13 cellular contexts compared by ENCODE assay signal in genomic region chr13:112802808-112803207, GRCh38.
DNase-seq lines count a peak whose midpoint lies in the region; ATAC-seq and TF ChIP-seq lines count a peak whose summit lies in the region.
"Had no signal": no experiment of that assay in that cellular context is flagged by ENCODE, and none has a peak within 500 bp of the region (broad histone marks: within the 10 kb centered on the region; RNA-seq: fewer than 3 reads in every experiment).

No MANE protein-coding gene starts in this region.

- peak overlapping the region; percentile 62 for H3K9ac ChIP-seq in MM.1S (ENCODE audit: low read length)

- no peaks in the 10 kb centered on the region for H3K9me3 ChIP-seq in MM.1S (replicated peaks; ENCODE audit: insufficient read depth, low read length)
- H3K9me3 ChIP-seq: vagina had no signal

- peak overlapping the region; percentile 79 for H3K4me2 ChIP-seq in MM.1S (ENCODE audit: low read depth, low read length)
- H3K4me2 ChIP-seq: PC-9 had no signal

- peak overlapping the region; percentile 44; the same call in 1 of the 2 replicates for H2AFZ ChIP-seq in MM.1S (ENCODE audit: low read length)
- H2AFZ ChIP-seq: PC-9 had no signal

- ATAC-seq in GM19438 (IDR thresholded peaks at IDR 0.05; ENCODE audit: low read depth, unreplicated experiment), result peak; percentile 52
- ATAC-seq in HG02870 (IDR thresholded peaks at IDR 0.05; ENCODE audit: unreplicated experiment), result peak; percentile 58

- H3K79me2 ChIP-seq in MM.1S (ENCODE audit: low read length), result no peaks in the 10 kb centered on the region

- H3F3A ChIP-seq in MM.1S (ENCODE audit: insufficient read depth, low read length), result peaks cover 12% of the 10 kb centered on the region

- H3K9me2 ChIP-seq in MM.1S (replicated peaks; ENCODE audit: insufficient read depth, low read length), result no peaks in the 10 kb centered on the region

- H3K36me3 ChIP-seq in MM.1S (replicated peaks; ENCODE audit: insufficient read depth, low read length), result no peaks in the 10 kb centered on the region
- H3K36me3 ChIP-seq: vagina had no signal

- H3K27ac ChIP-seq in MM.1S (ENCODE audit: low read length), result peak overlapping the region; percentile 88
- H3K27ac ChIP-seq: PC-9, vagina had no signal

- no peaks in the 10 kb centered on the region for H4K20me1 ChIP-seq in MM.1S (ENCODE audit: insufficient read depth, low read length)

- TF ChIP-seq CTCF in GM10266 (IDR thresholded peaks at IDR 0.05; ENCODE audit: control insufficient read depth, insufficient read depth, low read depth, missing control alignments), result no peak
- TF ChIP-seq CTCF in MM.1S (IDR thresholded peaks at IDR 0.05; ENCODE audit: low read length), result no peak

- H3K4me3 ChIP-seq in MM.1S (ENCODE audit: low read length), result peak overlapping the region; percentile 45
- H3K4me3 ChIP-seq: PC-9, vagina had no signal

- H3K27me3 ChIP-seq in MM.1S (replicated peaks; ENCODE audit: insufficient read depth, low read length), result no peaks in the 10 kb centered on the region
- H3K27me3 ChIP-seq: vagina had no signal

- peak; percentile 45 for DNase-seq in GM10266 (ENCODE audit: extremely low spot score)
- peak; percentile 46 for DNase-seq in MM.1S
- no peak for DNase-seq in NCI-H1092 treated with DMSO at 0.1 percent for 48 hours (lab: John Stamatoyannopoulos, UW)
- DNase-seq in SKM-1 (lab: John Stamatoyannopoulos, UW; ENCODE audit: unreplicated experiment), result no peak
- DNase-seq in KG1 (lab: John Stamatoyannopoulos, UW), result no peak
- DNase-seq in cerebellar cortex (ENCODE audit: low spot score), result no peak
- DNase-seq: foreskin fibroblast, Kasumi-1, kidney, PC-9 had no signal

- H3K4me1 ChIP-seq in MM.1S (ENCODE audit: low read length), result no peaks in the 10 kb centered on the region; the same call in 1 of the 2 replicates
- H3K4me1 ChIP-seq: vagina had no signal

Comparison
In these comparisons a context has a peak if more than half of its experiments do, and no peak if none do; other contexts are left out.
1. DNase-seq: peak in GM10266 (single experiment) and MM.1S (single experiment); none in NCI-H1092 treated with DMSO at 0.1 percent for 48 hours (single experiment), SKM-1 (single experiment), KG1 (single experiment) and cerebellar cortex (single experiment).